Comparison of ENCODE assay signal across 1 cellular context in the genomic region with DNA sequence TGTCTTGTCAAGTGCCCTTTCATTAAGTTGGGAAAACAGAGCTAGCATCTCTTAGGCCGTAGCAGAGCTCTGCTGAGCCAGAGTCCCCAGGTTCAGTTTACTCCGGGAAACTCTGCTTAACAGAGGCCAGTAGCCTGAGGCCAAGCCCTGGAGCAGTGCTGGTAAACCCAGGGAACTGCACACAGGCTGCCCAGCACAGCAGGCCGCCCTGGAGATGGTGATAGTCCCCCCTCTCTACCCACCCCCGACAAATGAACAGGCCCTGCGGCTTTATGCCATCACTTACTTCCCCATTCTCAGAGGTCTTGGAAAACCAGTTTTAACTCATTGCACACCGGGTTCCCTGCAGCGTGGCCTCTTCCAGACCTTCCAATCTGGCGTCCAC.
TF ChIP-seq lines count a peak whose summit lies in the region.

No MANE protein-coding gene starts in this region.

TF ChIP-seq in IMR-90, 13 proteins besides CTCF, POLR2A, EP300 and RAD21:
- TF ChIP-seq SMC3 (IDR thresholded peaks at IDR 0.05; ENCODE audit: low read depth, low read length) (no peak), FOS (IDR thresholded peaks at IDR 0.05; ENCODE audit: low read depth, low read length) (no peak), MXI1 (IDR thresholded peaks at IDR 0.05; ENCODE audit: borderline replicate concordance, low read depth, low read length) (no peak), MAZ (IDR thresholded peaks at IDR 0.05; ENCODE audit: borderline replicate concordance, low read depth, low read length) (no peak), BHLHE40 (IDR thresholded peaks at IDR 0.05; ENCODE audit: low read depth, low read length) (no peak), NFE2L2 (IDR thresholded peaks at IDR 0.05; ENCODE audit: low read depth, low read length) (no peak), CEBPB (IDR thresholded peaks at IDR 0.05; ENCODE audit: low read depth, low read length) (no peak), CHD1 (IDR thresholded peaks at IDR 0.05; ENCODE audit: low read depth, low read length) (no peak), RFX5 (IDR thresholded peaks at IDR 0.05; ENCODE audit: low read depth, low read length) (no peak)
- TF ChIP-seq, protein P1, sequence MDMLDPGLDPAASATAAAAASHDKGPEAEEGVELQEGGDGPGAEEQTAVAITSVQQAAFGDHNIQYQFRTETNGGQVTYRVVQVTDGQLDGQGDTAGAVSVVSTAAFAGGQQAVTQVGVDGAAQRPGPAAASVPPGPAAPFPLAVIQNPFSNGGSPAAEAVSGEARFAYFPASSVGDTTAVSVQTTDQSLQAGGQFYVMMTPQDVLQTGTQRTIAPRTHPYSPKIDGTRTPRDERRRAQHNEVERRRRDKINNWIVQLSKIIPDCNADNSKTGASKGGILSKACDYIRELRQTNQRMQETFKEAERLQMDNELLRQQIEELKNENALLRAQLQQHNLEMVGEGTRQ (IDR thresholded peaks at IDR 0.05; ENCODE audit: low read depth, low read length) = no peak
- TF ChIP-seq, protein P2, sequence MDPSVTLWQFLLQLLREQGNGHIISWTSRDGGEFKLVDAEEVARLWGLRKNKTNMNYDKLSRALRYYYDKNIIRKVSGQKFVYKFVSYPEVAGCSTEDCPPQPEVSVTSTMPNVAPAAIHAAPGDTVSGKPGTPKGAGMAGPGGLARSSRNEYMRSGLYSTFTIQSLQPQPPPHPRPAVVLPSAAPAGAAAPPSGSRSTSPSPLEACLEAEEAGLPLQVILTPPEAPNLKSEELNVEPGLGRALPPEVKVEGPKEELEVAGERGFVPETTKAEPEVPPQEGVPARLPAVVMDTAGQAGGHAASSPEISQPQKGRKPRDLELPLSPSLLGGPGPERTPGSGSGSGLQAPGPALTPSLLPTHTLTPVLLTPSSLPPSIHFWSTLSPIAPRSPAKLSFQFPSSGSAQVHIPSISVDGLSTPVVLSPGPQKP (IDR thresholded peaks at IDR 0.05; ENCODE audit: borderline replicate concordance, low read depth, low read length) = no peak
